Comparison of ENCODE assay signal across 25 cellular contexts in genomic region chr2:2836343-2837070, GRCh38.
DNase-seq lines count a peak whose midpoint lies in the region; ATAC-seq and TF ChIP-seq lines count a peak whose summit lies in the region.
"Had no signal": no experiment of that assay in that cellular context is flagged by ENCODE, and none has a peak within 500 bp of the region (broad histone marks: within the 10 kb centered on the region; RNA-seq: fewer than 3 reads in every experiment).

No MANE protein-coding gene starts in this region.

- H3K27ac Mint-ChIP-seq in glutamatergic neuron (ENCODE audit: unreplicated experiment): peak overlapping the region; percentile 28
- H3K27ac Mint-ChIP-seq: CD14-positive monocyte, IgD-negative memory B cell had no signal

- H3K4me1 ChIP-seq in right atrium auricular region (no peaks in the 10 kb centered on the region), heart left ventricle (peaks cover 0 to 6% (median 0%) of the 10 kb centered on the region in 12 donors), neuronal stem cell (ENCODE audit: control insufficient read depth in 2 of 2, insufficient read depth in 1 of 2, low read depth in 1 of 2, low read length in 2 of 2) (peaks cover 0 to 2% of the 10 kb centered on the region in 2 donors), body of pancreas (no peaks in the 10 kb centered on the region)

- H2AK5ac ChIP-seq in neuronal stem cell (ENCODE audit: low read depth, low read length): no peak overlapping the region

- peak overlapping the region; percentile 49 for H3K14ac ChIP-seq in neuronal stem cell (ENCODE audit: low read length)

- no peak overlapping the region for H2BK12ac ChIP-seq in neuronal stem cell (ENCODE audit: low read length)

- H3K4me3 Mint-ChIP-seq in glutamatergic neuron (ENCODE audit: unreplicated experiment): no peak overlapping the region
- H3K4me3 Mint-ChIP-seq: CD14-positive monocyte; CD8-positive, alpha-beta memory T cell; IgD-negative memory B cell had no signal

- TF ChIP-seq POLR2A in heart left ventricle (IDR thresholded peaks at IDR 0.05) (no peak), body of pancreas (IDR thresholded peaks at IDR 0.05) (no peak)

- intact Hi-C loops in heart left ventricle (cut with DNase I): no loop called here
- intact Hi-C loops in body of pancreas (cut with DNase I): no loop called here

- H3K27ac ChIP-seq in right atrium auricular region: no peak overlapping the region
- H3K27ac ChIP-seq in heart left ventricle: no peak overlapping the region
- no peak overlapping the region for H3K27ac ChIP-seq in neuronal stem cell (replicated peaks; ENCODE audit: low read length)
- no peak overlapping the region for H3K27ac ChIP-seq in body of pancreas
- H3K27ac ChIP-seq: HL-60 had no signal

- no peak overlapping the region for H2AFZ ChIP-seq in neuronal stem cell (ENCODE audit: low read length)

- H3K9me3 ChIP-seq in right atrium auricular region (no peaks in the 10 kb centered on the region), heart left ventricle (no peaks in the 10 kb centered on the region), neuronal stem cell (replicated peaks in 1 of 2; ENCODE audit: control insufficient read depth in 2 of 2, insufficient read depth in 1 of 2, low read depth in 1 of 2, low read length in 2 of 2) (no peaks in the 10 kb centered on the region), body of pancreas (no peaks in the 10 kb centered on the region)

- no peak overlapping the region for H3K4ac ChIP-seq in neuronal stem cell (ENCODE audit: low read length)

- peaks cover 6% of the 10 kb centered on the region for H3K27me3 Mint-ChIP-seq in glutamatergic neuron (ENCODE audit: unreplicated experiment)

- H3K4me3 ChIP-seq in right atrium auricular region (no peak overlapping the region), heart left ventricle (no peak overlapping the region), neuronal stem cell (ENCODE audit: low read length in 2 of 2) (no peak overlapping the region), body of pancreas (no peak overlapping the region)

- no peak overlapping the region for H2BK120ac ChIP-seq in neuronal stem cell (ENCODE audit: low read depth, low read length)

- no peak overlapping the region for H4K91ac ChIP-seq in neuronal stem cell (ENCODE audit: low read depth, low read length, poor library complexity)

- no peak overlapping the region for H4K8ac ChIP-seq in neuronal stem cell (ENCODE audit: low read depth, low read length)

- 75 to 90% (median 82%) methylated on average over 5 of the region's 5 CpGs for WGBS in heart left ventricle, 4 donors
- WGBS in neuronal stem cell (ENCODE audit: extremely low coverage in 2 of 2, insufficient read length in 2 of 2, insufficient replicate concordance in 1 of 2), 2 donors: no CpG with 5 or more reads among the region's 5 CpGs
- 57 to 81% methylated on average over 4 to 5 of the region's 5 CpGs for WGBS in body of pancreas, 2 donors

- no peak overlapping the region for H3K4me2 ChIP-seq in neuronal stem cell (ENCODE audit: insufficient read depth, low read length, poor library complexity, severe bottlenecking)

- ATAC-seq in heart left ventricle (no peak), body of pancreas (no peak), HG03520 (IDR thresholded peaks at IDR 0.05; ENCODE audit: unreplicated experiment) (no peak), GM21447 (IDR thresholded peaks at IDR 0.05; ENCODE audit: unreplicated experiment) (no peak)

- peaks cover 7% of the 10 kb centered on the region for H3K9me3 Mint-ChIP-seq in glutamatergic neuron (ENCODE audit: unreplicated experiment)
- H3K9me3 Mint-ChIP-seq: IgD-negative memory B cell had no signal

- H3K27me3 ChIP-seq in right atrium auricular region: no peaks in the 10 kb centered on the region
- H3K27me3 ChIP-seq in heart left ventricle: no peaks in the 10 kb centered on the region
- peaks cover 0 to 7% (median 0%) of the 10 kb centered on the region in 3 experiments for H3K27me3 ChIP-seq in neuronal stem cell (ENCODE audit: control insufficient read depth in 3 of 3, insufficient read depth in 3 of 3, low read depth in 1 of 3, low read length in 3 of 3)
- no peaks in the 10 kb centered on the region for H3K27me3 ChIP-seq in body of pancreas

- no peak for TF ChIP-seq CTCF in right atrium auricular region (IDR thresholded peaks at IDR 0.05)
- TF ChIP-seq CTCF in heart left ventricle (IDR thresholded peaks at IDR 0.05): no peak
- no peak for TF ChIP-seq CTCF in glutamatergic neuron (IDR thresholded peaks at IDR 0.05; ENCODE audit: partially characterized antibody, unreplicated experiment)
- TF ChIP-seq CTCF in body of pancreas (IDR thresholded peaks at IDR 0.05): no peak

- no peak overlapping the region for H3K18ac ChIP-seq in neuronal stem cell (ENCODE audit: low read length)

- peaks cover 7% of the 10 kb centered on the region for H3K36me3 Mint-ChIP-seq in glutamatergic neuron (ENCODE audit: unreplicated experiment)
- H3K36me3 Mint-ChIP-seq: CD14-positive monocyte; CD8-positive, alpha-beta memory T cell had no signal

- H3K36me3 ChIP-seq in right atrium auricular region (no peaks in the 10 kb centered on the region), heart left ventricle (no peaks in the 10 kb centered on the region), neuronal stem cell (replicated peaks in 1 of 2; ENCODE audit: control insufficient read depth in 2 of 2, insufficient read depth in 2 of 2, low read length in 2 of 2) (no peaks in the 10 kb centered on the region), body of pancreas (replicated peaks in 1 of 2; ENCODE audit: insufficient read depth in 1 of 2, low read depth in 2 of 2) (no peaks in the 10 kb centered on the region)

- DNase-seq in right atrium auricular region (ENCODE audit: low spot score) (peak; percentile 18), heart left ventricle (no peak), glutamatergic neuron (no peak), neuronal stem cell (ENCODE audit: low spot score) (no peak), body of pancreas (no peak)
- DNase-seq: CD8-positive, alpha-beta memory T cell; DMS 273 treated with DMSO at 0.1 percent for 48 hours; DMS79 treated with DMSO at 0.1 percent for 48 hours; GF-D8; HCEC 1CT; NCI-H1092; NCI-H1417 treated with DMSO at 0.1 percent for 48 hours; NCI-H1694 treated with DMSO at 0.1 percent for 48 hours; NCI-H2081 treated with DMSO at 0.1 percent for 48 hours; NCI-H2171; NCI-H226; NCI-H510A; NCI-H69; RPMI8226; SHP77 had no signal

- H3K9ac ChIP-seq in neuronal stem cell (ENCODE audit: low read depth, low read length, poor library complexity): no peak overlapping the region

- no peak overlapping the region for H2BK5ac ChIP-seq in neuronal stem cell (ENCODE audit: low read length)

- H2BK15ac ChIP-seq in neuronal stem cell (ENCODE audit: low read length): no peak overlapping the region

- H3K23ac ChIP-seq in neuronal stem cell (ENCODE audit: low read depth, low read length, poor library complexity): no peak overlapping the region

- no peaks in the 10 kb centered on the region for H3K79me1 ChIP-seq in neuronal stem cell (ENCODE audit: low read depth, low read length)

- H3K4me1 Mint-ChIP-seq in glutamatergic neuron (ENCODE audit: low read depth, unreplicated experiment): peaks cover 7% of the 10 kb centered on the region
- H3K4me1 Mint-ChIP-seq: CD14-positive monocyte; CD8-positive, alpha-beta memory T cell; IgD-negative memory B cell had no signal
